Comparison of ENCODE assay signal across 38 cellular contexts in the genomic region with DNA sequence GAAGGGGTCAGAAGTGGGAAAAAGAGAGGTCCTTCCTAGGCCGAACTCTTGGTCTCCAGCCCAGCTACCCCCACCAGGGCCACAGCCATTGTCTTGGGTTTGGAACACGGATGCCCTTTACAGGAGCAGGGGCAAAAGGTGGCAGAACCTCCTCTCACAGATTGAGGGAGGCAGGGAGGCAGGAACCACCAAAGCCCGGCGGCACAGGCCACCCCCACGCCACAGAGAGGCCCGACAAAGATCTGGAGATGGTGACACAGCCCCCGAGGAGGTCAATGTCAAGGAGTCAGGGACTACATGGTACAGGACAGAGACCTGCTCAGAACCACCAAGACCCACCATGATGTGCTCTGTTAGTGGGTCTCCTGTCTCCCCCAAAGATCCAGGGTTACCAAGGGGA. TPM values are rescaled to one million over a fixed set of nuclear protein-coding genes. Genes with fewer than 3 reads are reported as not detected.
"Had no signal": no experiment of that assay in that cellular context is flagged by ENCODE, and none has a peak within 500 bp of the region (broad histone marks: within the 10 kb centered on the region; RNA-seq: fewer than 3 reads in every experiment).

No MANE protein-coding gene starts in this region.

- H3K27me3 ChIP-seq: adrenal gland, body of pancreas, breast epithelium, cardiac muscle cell had no signal

- DNase-seq: activated CD4-positive, alpha-beta memory T cell treated with anti-CD3 and anti-CD28 coated beads, Interleukin-2, amount 10 ng/mL, durations not matched to agents 7 days and 5 days; activated CD4-positive, alpha-beta T cell treated with anti-CD3 and anti-CD28 coated beads for 1 hour; activated CD4-positive, alpha-beta T cell treated with anti-CD3 and anti-CD28 coated beads for 36 hours; activated CD4-positive, alpha-beta T cell treated with anti-CD3 and anti-CD28 coated beads for 48 hours; activated CD4-positive, alpha-beta T cell treated with anti-CD3 and anti-CD28 coated beads, Interleukin-2, amount 10 ng/mL, durations not matched to agents 7 days and 5 days; activated CD4-positive, alpha-beta T cell treated with anti-CD3 and anti-CD28 coated beads, Interleukin-2, amount 50 U/mL, for 48 hours; activated CD4-positive, CD25-positive, alpha-beta regulatory T cell; activated CD8-positive, alpha-beta memory T cell treated with anti-CD3 and anti-CD28 coated beads, Interleukin-2, amount 50 U/mL, for 4 hours; activated CD8-positive, alpha-beta T cell treated with anti-CD3 and anti-CD28 coated beads, Interleukin-2, amount 10 ng/mL, durations not matched to agents 7 days and 5 days; activated effector memory CD4-positive, alpha-beta T cell treated with anti-CD3 and anti-CD28 coated beads, Interleukin-2, amount 50 U/mL, for 16 hours; activated gamma-delta T cell treated with Interleukin-2 at 50 U/mL for 16 hours; activated naive CD4-positive, alpha-beta T cell; activated naive CD4-positive, alpha-beta T cell treated with anti-CD3 and anti-CD28 coated beads for 36 hours; activated naive CD4-positive, alpha-beta T cell treated with anti-CD3 and anti-CD28 coated beads, Interleukin-2, amount 50 U/mL, for 16 hours; activated naive CD8-positive, alpha-beta T cell treated with anti-CD3 and anti-CD28 coated beads for 36 hours; activated T-cell treated with anti-CD3 and anti-CD28 coated beads for 4 hours; activated T-cell treated with anti-CD3 and anti-CD28 coated beads, Interleukin-2, amount 50 U/mL, for 1 hour; activated T-cell treated with anti-CD3 and anti-CD28 coated beads, Interleukin-2, amount 50 U/mL, for 4 hours; activated T-cell treated with anti-CD3 and anti-CD28 coated beads, Interleukin-2, amount 50 U/mL, for 72 hours; adrenal gland; amniotic stem cell; aorta; body of pancreas; brain microvascular endothelial cell; caudate nucleus; cerebellar nuclear complex; T-helper 1 cell; T-helper 2 cell; T-helper 9 cell; WERI-Rb-1 had no signal

- H3K36me3 ChIP-seq: adrenal gland, brain microvascular endothelial cell, breast epithelium, cardiac muscle cell, WERI-Rb-1 had no signal

- ATAC-seq: activated CD4-positive, alpha-beta T cell treated with anti-CD3 and anti-CD28 coated beads for 36 hours; activated CD4-positive, CD25-positive, alpha-beta regulatory T cell treated with anti-CD3 and anti-CD28 coated beads, Interleukin-2, amount 50 U/mL, for 24 hours; activated CD8-positive, alpha-beta T cell treated with anti-CD3 and anti-CD28 coated beads, Interleukin-2, amount 10 ng/mL, durations not matched to agents 7 days and 5 days; activated naive CD4-positive, alpha-beta T cell treated with anti-CD3 and anti-CD28 coated beads, Interleukin-2, amount 50 U/mL, for 72 hours; activated T-cell treated with anti-CD3 and anti-CD28 coated beads, Interleukin-2, amount 50 U/mL, for 4 hours; activated T-cell treated with anti-CD3 and anti-CD28 coated beads, Interleukin-2, amount 50 U/mL, for 72 hours; activated T-helper 17 cell treated with anti-CD3 and anti-CD28 coated beads, Interleukin-2, amount 50 U/mL, for 72 hours; body of pancreas; WTC11 had no signal

- H3K4me1 ChIP-seq: body of pancreas, breast epithelium had no signal

- H3K9me3 ChIP-seq: adrenal gland, body of pancreas, breast epithelium had no signal

- H3K4me3 ChIP-seq: adrenal gland, body of pancreas, breast epithelium, cardiac muscle cell had no signal

- H3K27ac ChIP-seq: adrenal gland, body of pancreas, brain microvascular endothelial cell, breast epithelium, cardiac muscle cell, WERI-Rb-1 had no signal

RNA-seq across cellular contexts. Expression of a gene that starts 44.4 kb away (rescaled TPM):
- total RNA-seq: activated CD8-positive, alpha-beta T cell treated with anti-CD3 and anti-CD28 coated beads, Interleukin-2, amount 10 ng/mL, durations not matched to agents 7 days and 5 days; activated T-helper 1 cell treated with anti-CD3 and anti-CD28 coated beads, Interleukin-12 subunit alpha, Interleukin-12 subunit beta, Interleukin-2, Interleukin-4 antibody, amounts not matched to agents 30 ng/mL and 10 ng/mL and 1 ng/mL, durations not matched to agents 14 hours and 24 hours and 36 hours; astrocyte; body of pancreas had no signal
